ENCODE assay signal across 8 cellular contexts in the genomic region with DNA sequence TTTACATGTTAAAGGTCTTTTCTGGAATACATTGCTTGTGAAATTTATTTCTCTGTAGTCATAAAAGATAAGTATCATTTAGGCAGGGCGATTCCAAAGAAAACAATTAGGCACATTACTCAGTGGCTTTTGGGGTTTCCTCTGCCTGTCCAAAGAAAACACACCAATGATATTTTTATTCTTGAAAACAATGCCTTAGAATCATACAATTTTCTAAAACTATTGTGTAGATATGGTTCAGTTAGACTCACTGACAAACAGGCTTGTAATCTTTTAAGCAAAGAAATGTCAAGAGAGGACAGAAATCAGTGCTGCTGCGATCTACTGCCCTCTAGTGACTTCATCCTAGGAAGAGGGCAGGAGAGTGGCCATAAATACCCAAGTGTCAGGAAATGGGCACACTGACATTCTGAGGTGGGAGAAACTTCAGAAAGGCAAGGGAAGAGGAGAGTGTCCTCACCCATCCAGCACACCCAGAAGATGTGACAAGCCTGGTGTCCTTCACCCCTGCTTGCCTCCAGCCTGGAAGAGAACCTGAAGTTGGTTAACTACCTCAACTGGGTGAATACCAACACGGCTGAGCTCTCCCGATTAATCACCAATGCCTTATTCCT.
DNase-seq lines count a peak whose midpoint lies in the region; ATAC-seq, FAIRE-seq and TF ChIP-seq lines count a peak whose summit lies in the region.

No MANE protein-coding gene starts in this region.

- H3K9ac ChIP-seq in HepG2 (ENCODE audit: insufficient read depth, low read depth, low read length): no peak overlapping the region

- TF ChIP-seq EP300 in HepG2 (IDR thresholded peaks at IDR 0.05; ENCODE audit: low read depth in 2 of 2, low read length in 2 of 2) (no peak), HepG2 (CRISPR knock-in tag; IDR thresholded peaks at IDR 0.05; ENCODE audit: borderline replicate concordance) (no peak)

- TF ChIP-seq RAD21 in HepG2 (CRISPR knock-in tag; IDR thresholded peaks at IDR 0.05): no peak; the same call in 1 of the 2 replicates

- no peaks in the 10 kb centered on the region for H3K9me3 ChIP-seq in HEK293 (ENCODE audit: control insufficient read depth, insufficient read depth, low read depth, low read length)
- no peaks in the 10 kb centered on the region for H3K9me3 ChIP-seq in HepG2 (ENCODE audit: low read length)
- no peaks in the 10 kb centered on the region for H3K9me3 ChIP-seq in aorta (ENCODE audit: control insufficient read depth, low read length)

- H3K4me2 ChIP-seq in HepG2 (ENCODE audit: low read depth, low read length): no peak overlapping the region

- H3K36me3 ChIP-seq in HEK293 (ENCODE audit: control insufficient read depth in 2 of 2, insufficient read depth in 1 of 2, low read length in 2 of 2): peaks cover 17 to 93% of the 10 kb centered on the region in 2 experiments
- peaks cover 13 to 61% of the 10 kb centered on the region in 2 experiments for H3K36me3 ChIP-seq in HepG2 (replicated peaks in 1 of 2; ENCODE audit: control insufficient read depth in 1 of 2, insufficient read depth in 2 of 2, low read length in 2 of 2)
- H3K36me3 ChIP-seq in aorta (ENCODE audit: control insufficient read depth in 1 of 2, insufficient read depth in 2 of 2, low read length in 1 of 2): peaks cover 9 to 11% of the 10 kb centered on the region in 2 donors

- peak; percentile 52 for FAIRE-seq in HepG2 (lab: Jason Lieb, UNC)

- BruUV-seq in HepG2 (replicated peaks; lab: Mats Ljungman, UMichigan): no TSS peak

- TF ChIP-seq CTCF in HEK293 (tag by site-specific recombination; IDR thresholded peaks at IDR 0.05): peak; percentile 76
- peak; percentile 80 for TF ChIP-seq CTCF in HepG2 (CRISPR knock-in tag; IDR thresholded peaks at IDR 0.05)

- H4K20me1 ChIP-seq in HepG2 (ENCODE audit: insufficient read depth, low read length): no peaks in the 10 kb centered on the region

- H3K27me3 ChIP-seq in HepG2 (ENCODE audit: control insufficient read depth in 1 of 2, insufficient read depth in 2 of 2, low read length in 2 of 2) (no peaks in the 10 kb centered on the region), aorta (ENCODE audit: control insufficient read depth in 1 of 2, insufficient read depth in 2 of 2, low read length in 1 of 2) (no peaks in the 10 kb centered on the region)

- no peaks in the 10 kb centered on the region for H3K79me2 ChIP-seq in HepG2 (ENCODE audit: insufficient read depth, low read length)

- POLR2A ChIA-PET in HEK293 (lab: Yijun Ruan, JAX): no interaction called here
- POLR2A ChIA-PET in HepG2 (lab: Yijun Ruan, JAX): no interaction called here

- in situ Hi-C loops in HepG2 (cut with HindIII; ENCODE audit: extremely low pct_ligation_motif_present, low pct_unique_long_range_greater_than_20kb): no loop called here

- intact Hi-C loops in HepG2 (cut with micrococcal nuclease; ENCODE audit: unreplicated experiment) (loop anchor here (1.0 to 2.0 kb wide), 3 partner anchors 70 to 162 kb away; no protein-coding TSS in a partner anchor), aorta (cut with DNase I) (loop anchor here (5.0 to 10.0 kb wide), 2 partner anchors 119 to 361 kb away; a partner anchor contains a TSS)

- no peak for TF ChIP-seq POLR2A in HepG2 (IDR thresholded peaks at IDR 0.05; ENCODE audit: insufficient read depth in 1 of 2, low read depth in 2 of 2, low read length in 2 of 2)

- ATAC-seq in HepG2 (peak; percentile 92), aorta (ENCODE audit: low FRiP score) (peak; percentile 77), HG03159 (IDR thresholded peaks at IDR 0.05; ENCODE audit: unreplicated experiment) (no peak)

- H3K27ac ChIP-seq in HEK293 (ENCODE audit: extremely low read depth, low read depth, low read length): no peak overlapping the region
- no peak overlapping the region for H3K27ac ChIP-seq in HepG2 (ENCODE audit: extremely low read length, insufficient read depth, low read length)
- H3K27ac ChIP-seq in aorta (ENCODE audit: low read depth in 1 of 2, low read length in 2 of 2): peak overlapping the region in 1 of 2 donors; percentile 58

- DNase-seq in DMS153 (lab: John Stamatoyannopoulos, UW) (peak; percentile 12), RPMI7951 (ENCODE audit: low read depth) (peak; percentile 47), cerebellum (ENCODE audit: low spot score) (peak; percentile 39), HepG2 (ENCODE audit: low spot score) (peak; percentile 40), aorta (no peak)
- DNase-seq in effector CD8-positive, alpha-beta T cell (lab: John Stamatoyannopoulos, UW): no peak

- WGBS in HepG2 (ENCODE audit: low lambda C conversion rate): 79% methylated on average over 4 of the region's 4 CpGs
- WGBS in aorta, 2 donors: 46 to 49% methylated on average over 4 of the region's 4 CpGs

- H3K4me3 ChIP-seq in HEK293 (ENCODE audit: low read depth, low read length) (no peak overlapping the region), HepG2 (replicated peaks in 1 of 3; ENCODE audit: insufficient read depth in 1 of 3, low read depth in 2 of 3, low read length in 3 of 3) (no peak overlapping the region), aorta (ENCODE audit: low read length in 2 of 2) (no peak overlapping the region)

- no peak overlapping the region for H2AFZ ChIP-seq in HepG2 (ENCODE audit: low read length)

- H3K4me1 ChIP-seq in HEK293 (ENCODE audit: control insufficient read depth, insufficient read depth, low read length): no peaks in the 10 kb centered on the region
- H3K4me1 ChIP-seq in HepG2 (ENCODE audit: insufficient read depth, low read length): no peaks in the 10 kb centered on the region
- H3K4me1 ChIP-seq in aorta (ENCODE audit: control insufficient read depth in 1 of 2, insufficient read depth in 2 of 2, low read length in 2 of 2): peaks cover 2 to 3% of the 10 kb centered on the region in 2 donors

- CTCF ChIA-PET in HEK293 (lab: Yijun Ruan, JAX) (interaction anchor here (0.6 to 1.4 kb wide), 4 partner anchors 12 to 32 kb away, joined by 3 to 6 read pairs (median 4); no protein-coding TSS in a partner anchor), HepG2 (lab: Yijun Ruan, JAX; ENCODE audit: low intra/inter-chr PET ratio, low total read pairs) (interaction anchor here (0.6 to 1.0 kb wide), 3 partner anchors 121 to 282 kb away, joined by 3 read pairs; a partner anchor contains a TSS)

TF ChIP-seq in HEK293, 187 proteins besides CTCF, POLR2A, EP300 and RAD21 (continues in another document):
- TF ChIP-seq, protein P1, sequence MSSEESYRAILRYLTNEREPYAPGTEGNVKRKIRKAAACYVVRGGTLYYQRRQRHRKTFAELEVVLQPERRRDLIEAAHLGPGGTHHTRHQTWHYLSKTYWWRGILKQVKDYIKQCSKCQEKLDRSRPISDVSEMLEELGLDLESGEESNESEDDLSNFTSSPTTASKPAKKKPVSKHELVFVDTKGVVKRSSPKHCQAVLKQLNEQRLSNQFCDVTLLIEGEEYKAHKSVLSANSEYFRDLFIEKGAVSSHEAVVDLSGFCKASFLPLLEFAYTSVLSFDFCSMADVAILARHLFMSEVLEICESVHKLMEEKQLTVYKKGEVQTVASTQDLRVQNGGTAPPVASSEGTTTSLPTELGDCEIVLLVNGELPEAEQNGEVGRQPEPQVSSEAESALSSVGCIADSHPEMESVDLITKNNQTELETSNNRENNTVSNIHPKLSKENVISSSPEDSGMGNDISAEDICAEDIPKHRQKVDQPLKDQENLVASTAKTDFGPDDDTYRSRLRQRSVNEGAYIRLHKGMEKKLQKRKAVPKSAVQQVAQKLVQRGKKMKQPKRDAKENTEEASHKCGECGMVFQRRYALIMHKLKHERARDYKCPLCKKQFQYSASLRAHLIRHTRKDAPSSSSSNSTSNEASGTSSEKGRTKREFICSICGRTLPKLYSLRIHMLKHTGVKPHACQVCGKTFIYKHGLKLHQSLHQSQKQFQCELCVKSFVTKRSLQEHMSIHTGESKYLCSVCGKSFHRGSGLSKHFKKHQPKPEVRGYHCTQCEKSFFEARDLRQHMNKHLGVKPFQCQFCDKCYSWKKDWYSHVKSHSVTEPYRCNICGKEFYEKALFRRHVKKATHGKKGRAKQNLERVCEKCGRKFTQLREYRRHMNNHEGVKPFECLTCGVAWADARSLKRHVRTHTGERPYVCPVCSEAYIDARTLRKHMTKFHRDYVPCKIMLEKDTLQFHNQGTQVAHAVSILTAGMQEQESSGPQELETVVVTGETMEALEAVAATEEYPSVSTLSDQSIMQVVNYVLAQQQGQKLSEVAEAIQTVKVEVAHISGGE (tag by site-specific recombination; conservative IDR thresholded peaks at IDR 0.05; ENCODE audit: low read depth): no peak

TF ChIP-seq in HepG2, 621 proteins besides CTCF, POLR2A, EP300 and RAD21 (continues in another document):
- no peak for TF ChIP-seq KLF11 (CRISPR knock-in tag; IDR thresholded peaks at IDR 0.05)
- no peak for TF ChIP-seq ZNF781 (CRISPR knock-in tag; IDR thresholded peaks at IDR 0.05; ENCODE audit: borderline replicate concordance, not compliant biosample characterization)
- TF ChIP-seq, protein P2, sequence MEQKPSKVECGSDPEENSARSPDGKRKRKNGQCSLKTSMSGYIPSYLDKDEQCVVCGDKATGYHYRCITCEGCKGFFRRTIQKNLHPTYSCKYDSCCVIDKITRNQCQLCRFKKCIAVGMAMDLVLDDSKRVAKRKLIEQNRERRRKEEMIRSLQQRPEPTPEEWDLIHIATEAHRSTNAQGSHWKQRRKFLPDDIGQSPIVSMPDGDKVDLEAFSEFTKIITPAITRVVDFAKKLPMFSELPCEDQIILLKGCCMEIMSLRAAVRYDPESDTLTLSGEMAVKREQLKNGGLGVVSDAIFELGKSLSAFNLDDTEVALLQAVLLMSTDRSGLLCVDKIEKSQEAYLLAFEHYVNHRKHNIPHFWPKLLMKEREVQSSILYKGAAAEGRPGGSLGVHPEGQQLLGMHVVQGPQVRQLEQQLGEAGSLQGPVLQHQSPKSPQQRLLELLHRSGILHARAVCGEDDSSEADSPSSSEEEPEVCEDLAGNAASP (CRISPR knock-in tag; IDR thresholded peaks at IDR 0.05; ENCODE audit: borderline replicate concordance): peak; percentile 46; the same call in 1 of the 2 replicates
- no peak for TF ChIP-seq SMARCC2 (IDR thresholded peaks at IDR 0.05)
- TF ChIP-seq ELF4 (CRISPR knock-in tag; IDR thresholded peaks at IDR 0.05; ENCODE audit: borderline replicate concordance): no peak
- no peak for TF ChIP-seq ZKSCAN8 (CRISPR knock-in tag; IDR thresholded peaks at IDR 0.05; ENCODE audit: borderline replicate concordance)

Comparison
In these comparisons a context has a peak if more than half of its experiments do, and no peak if none do; other contexts are left out.
1. DNase-seq: peak in DMS153 (single experiment), RPMI7951 (single experiment), cerebellum (single experiment) and HepG2 (single experiment); none in aorta (0 of 2) and effector CD8-positive, alpha-beta T cell (single experiment).